ENCODE assay signal across 8 cellular contexts in genomic region chr1:206583461-206584264, GRCh38. TPM values are rescaled to one million over a fixed set of nuclear protein-coding genes. Genes with fewer than 3 reads are reported as not detected.
DNase-seq lines count a peak whose midpoint lies in the region; ATAC-seq and TF ChIP-seq lines count a peak whose summit lies in the region.

No MANE protein-coding gene starts in this region.

- H3K4me1 ChIP-seq in osteoblast (ENCODE audit: insufficient read depth, low read length) (peaks cover 29% of the 10 kb centered on the region), tibial artery (peaks cover 0 to 12% (median 5%) of the 10 kb centered on the region in 4 donors)

- no peaks in the 10 kb centered on the region for H3K79me2 ChIP-seq in osteoblast (ENCODE audit: insufficient read depth, low read length)

- intact Hi-C loops in tibial artery (cut with DNase I; ENCODE audit: low total_unique reads): loop anchor here (2.0 to 5.0 kb wide), 2 partner anchors 36 to 93 kb away; no protein-coding TSS in a partner anchor

- H3K27me3 ChIP-seq in osteoblast (ENCODE audit: insufficient read depth, low read length) (peaks cover 8% of the 10 kb centered on the region), tibial artery (no peaks in the 10 kb centered on the region)

- in situ Hi-C loops in KBM-7 (cut with MboI; ENCODE audit: low pct_unique_long_range_greater_than_20kb, low sequenced_read_pairs): loop anchor here (10.0 kb wide), 1 partner anchor 89 kb away; no protein-coding TSS in a partner anchor

- H3K27ac ChIP-seq in osteoblast (ENCODE audit: low read depth, low read length) (no peak overlapping the region), tibial artery (no peak overlapping the region)

- DNase-seq in D341Med (ENCODE audit: low spot score) (peak; percentile 85), KBM-7 (peak; percentile 89), SHP77 treated with DMSO at 0.1 percent for 48 hours (lab: John Stamatoyannopoulos, UW) (peak; percentile 19), fibroblast of villous mesenchyme (ENCODE audit: low read depth) (peak; percentile 73), osteoblast (ENCODE audit: insufficient read length, low spot score, missing footprints) (peak; percentile 85), tibial artery (peak; percentile 74 to 83)
- peak; percentile 75 for DNase-seq in activated effector memory CD4-positive, alpha-beta T cell treated with Interleukin-2 at 50 U/mL for 16 hours

- H3K4me2 ChIP-seq in osteoblast (ENCODE audit: insufficient read depth, low read length): no peak overlapping the region

- no peak for ATAC-seq in HG02840 (IDR thresholded peaks at IDR 0.05; ENCODE audit: low FRiP score, unreplicated experiment)

- H2AFZ ChIP-seq in osteoblast (ENCODE audit: low read length): peak overlapping the region; percentile 14

- no peaks in the 10 kb centered on the region for H4K20me1 ChIP-seq in osteoblast (ENCODE audit: insufficient read depth, low read length)

- no peaks in the 10 kb centered on the region for H3K36me3 ChIP-seq in osteoblast (ENCODE audit: insufficient read depth, low read length)
- peaks cover 22 to 47% (median 39%) of the 10 kb centered on the region in 3 donors for H3K36me3 ChIP-seq in tibial artery

- H3K4me3 ChIP-seq in fibroblast of villous mesenchyme (ENCODE audit: low read depth, low read length) (no peak overlapping the region), osteoblast (ENCODE audit: insufficient read depth, low read length) (no peak overlapping the region), tibial artery (no peak overlapping the region)

- TF ChIP-seq CTCF in fibroblast of villous mesenchyme (IDR thresholded peaks at IDR 0.05; ENCODE audit: insufficient read depth, low read depth, low read length) (peak; percentile 92), osteoblast (IDR thresholded peaks at IDR 0.05; ENCODE audit: extremely low read depth, low read depth, low read length) (peak; percentile 98), tibial artery (IDR thresholded peaks at IDR 0.05) (peak; percentile 90 to 91)

- H3K9me3 ChIP-seq in osteoblast (ENCODE audit: low read depth, low read length) (no peaks in the 10 kb centered on the region), tibial artery (no peaks in the 10 kb centered on the region)

RNA-seq across cellular contexts. Expression of gene EIF2D, which starts 28.6 kb away (rescaled TPM):
- total RNA-seq in fibroblast of villous mesenchyme (40.6 and 47.9 TPM in 2 replicates), osteoblast (52.8 and 53.6 TPM in 2 replicates)

RNA-seq across cellular contexts. Expression of gene DYRK3, which starts 51.7 kb away (rescaled TPM):
- total RNA-seq in fibroblast of villous mesenchyme: 37.4 and 46.2 TPM in 2 replicates
- total RNA-seq in osteoblast: 52.1 and 54.8 TPM in 2 replicates

Comparison
In these comparisons a context has a peak if more than half of its experiments do, and no peak if none do; other contexts are left out.
1. DNase-seq: peak in every context shown above with its lines; median percentile 89 in KBM-7; 85 in D341Med; 85 in osteoblast; 78 in tibial artery; 75 in activated effector memory CD4-positive, alpha-beta T cell treated with Interleukin-2 at 50 U/mL for 16 hours; 73 in fibroblast of villous mesenchyme; 19 in SHP77 treated with DMSO at 0.1 percent for 48 hours.